ENCODE assay signal across 1 cellular context in genomic region chr21:44815852-44816628, GRCh38.
TF ChIP-seq lines count a peak whose summit lies in the region.

No MANE protein-coding gene starts in this region.

TF ChIP-seq in GM12878, 131 proteins besides CTCF, POLR2A, EP300 and RAD21:
- TF ChIP-seq, protein P1, sequence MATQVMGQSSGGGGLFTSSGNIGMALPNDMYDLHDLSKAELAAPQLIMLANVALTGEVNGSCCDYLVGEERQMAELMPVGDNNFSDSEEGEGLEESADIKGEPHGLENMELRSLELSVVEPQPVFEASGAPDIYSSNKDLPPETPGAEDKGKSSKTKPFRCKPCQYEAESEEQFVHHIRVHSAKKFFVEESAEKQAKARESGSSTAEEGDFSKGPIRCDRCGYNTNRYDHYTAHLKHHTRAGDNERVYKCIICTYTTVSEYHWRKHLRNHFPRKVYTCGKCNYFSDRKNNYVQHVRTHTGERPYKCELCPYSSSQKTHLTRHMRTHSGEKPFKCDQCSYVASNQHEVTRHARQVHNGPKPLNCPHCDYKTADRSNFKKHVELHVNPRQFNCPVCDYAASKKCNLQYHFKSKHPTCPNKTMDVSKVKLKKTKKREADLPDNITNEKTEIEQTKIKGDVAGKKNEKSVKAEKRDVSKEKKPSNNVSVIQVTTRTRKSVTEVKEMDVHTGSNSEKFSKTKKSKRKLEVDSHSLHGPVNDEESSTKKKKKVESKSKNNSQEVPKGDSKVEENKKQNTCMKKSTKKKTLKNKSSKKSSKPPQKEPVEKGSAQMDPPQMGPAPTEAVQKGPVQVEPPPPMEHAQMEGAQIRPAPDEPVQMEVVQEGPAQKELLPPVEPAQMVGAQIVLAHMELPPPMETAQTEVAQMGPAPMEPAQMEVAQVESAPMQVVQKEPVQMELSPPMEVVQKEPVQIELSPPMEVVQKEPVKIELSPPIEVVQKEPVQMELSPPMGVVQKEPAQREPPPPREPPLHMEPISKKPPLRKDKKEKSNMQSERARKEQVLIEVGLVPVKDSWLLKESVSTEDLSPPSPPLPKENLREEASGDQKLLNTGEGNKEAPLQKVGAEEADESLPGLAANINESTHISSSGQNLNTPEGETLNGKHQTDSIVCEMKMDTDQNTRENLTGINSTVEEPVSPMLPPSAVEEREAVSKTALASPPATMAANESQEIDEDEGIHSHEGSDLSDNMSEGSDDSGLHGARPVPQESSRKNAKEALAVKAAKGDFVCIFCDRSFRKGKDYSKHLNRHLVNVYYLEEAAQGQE (IDR thresholded peaks at IDR 0.05; ENCODE audit: low read depth, low read length) = no peak
- TF ChIP-seq SMC3 (IDR thresholded peaks at IDR 0.05; ENCODE audit: borderline replicate concordance, low read length) = no peak
- no peak for TF ChIP-seq CBX3 (IDR thresholded peaks at IDR 0.05; ENCODE audit: borderline replicate concordance, low read depth)
- no peak for TF ChIP-seq MYB (IDR thresholded peaks at IDR 0.05; ENCODE audit: borderline replicate concordance, low read depth, low read length)
- TF ChIP-seq STAT3 (IDR thresholded peaks at IDR 0.05; ENCODE audit: low read depth, low read length) = no peak
- no peak for TF ChIP-seq SRF (IDR thresholded peaks at IDR 0.05; ENCODE audit: low read depth in 2 of 2, low read length in 2 of 2)
- no peak for TF ChIP-seq MTA2 (IDR thresholded peaks at IDR 0.05; ENCODE audit: low read depth)
- TF ChIP-seq NFXL1 (IDR thresholded peaks at IDR 0.05; ENCODE audit: borderline replicate concordance) = no peak
- TF ChIP-seq, protein P2, sequence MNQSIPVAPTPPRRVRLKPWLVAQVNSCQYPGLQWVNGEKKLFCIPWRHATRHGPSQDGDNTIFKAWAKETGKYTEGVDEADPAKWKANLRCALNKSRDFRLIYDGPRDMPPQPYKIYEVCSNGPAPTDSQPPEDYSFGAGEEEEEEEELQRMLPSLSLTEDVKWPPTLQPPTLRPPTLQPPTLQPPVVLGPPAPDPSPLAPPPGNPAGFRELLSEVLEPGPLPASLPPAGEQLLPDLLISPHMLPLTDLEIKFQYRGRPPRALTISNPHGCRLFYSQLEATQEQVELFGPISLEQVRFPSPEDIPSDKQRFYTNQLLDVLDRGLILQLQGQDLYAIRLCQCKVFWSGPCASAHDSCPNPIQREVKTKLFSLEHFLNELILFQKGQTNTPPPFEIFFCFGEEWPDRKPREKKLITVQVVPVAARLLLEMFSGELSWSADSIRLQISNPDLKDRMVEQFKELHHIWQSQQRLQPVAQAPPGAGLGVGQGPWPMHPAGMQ (IDR thresholded peaks at IDR 0.05; ENCODE audit: borderline replicate concordance) = no peak
- no peak for TF ChIP-seq ZSCAN29 (IDR thresholded peaks at IDR 0.05)
- TF ChIP-seq, protein P3, sequence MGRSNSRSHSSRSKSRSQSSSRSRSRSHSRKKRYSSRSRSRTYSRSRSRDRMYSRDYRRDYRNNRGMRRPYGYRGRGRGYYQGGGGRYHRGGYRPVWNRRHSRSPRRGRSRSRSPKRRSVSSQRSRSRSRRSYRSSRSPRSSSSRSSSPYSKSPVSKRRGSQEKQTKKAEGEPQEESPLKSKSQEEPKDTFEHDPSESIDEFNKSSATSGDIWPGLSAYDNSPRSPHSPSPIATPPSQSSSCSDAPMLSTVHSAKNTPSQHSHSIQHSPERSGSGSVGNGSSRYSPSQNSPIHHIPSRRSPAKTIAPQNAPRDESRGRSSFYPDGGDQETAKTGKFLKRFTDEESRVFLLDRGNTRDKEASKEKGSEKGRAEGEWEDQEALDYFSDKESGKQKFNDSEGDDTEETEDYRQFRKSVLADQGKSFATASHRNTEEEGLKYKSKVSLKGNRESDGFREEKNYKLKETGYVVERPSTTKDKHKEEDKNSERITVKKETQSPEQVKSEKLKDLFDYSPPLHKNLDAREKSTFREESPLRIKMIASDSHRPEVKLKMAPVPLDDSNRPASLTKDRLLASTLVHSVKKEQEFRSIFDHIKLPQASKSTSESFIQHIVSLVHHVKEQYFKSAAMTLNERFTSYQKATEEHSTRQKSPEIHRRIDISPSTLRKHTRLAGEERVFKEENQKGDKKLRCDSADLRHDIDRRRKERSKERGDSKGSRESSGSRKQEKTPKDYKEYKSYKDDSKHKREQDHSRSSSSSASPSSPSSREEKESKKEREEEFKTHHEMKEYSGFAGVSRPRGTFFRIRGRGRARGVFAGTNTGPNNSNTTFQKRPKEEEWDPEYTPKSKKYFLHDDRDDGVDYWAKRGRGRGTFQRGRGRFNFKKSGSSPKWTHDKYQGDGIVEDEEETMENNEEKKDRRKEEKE (IDR thresholded peaks at IDR 0.05) = no peak
- no peak for TF ChIP-seq ZNF24 (IDR thresholded peaks at IDR 0.05)
- no peak for TF ChIP-seq SMARCA5 (IDR thresholded peaks at IDR 0.05)
- TF ChIP-seq EGR1 (IDR thresholded peaks at IDR 0.05; ENCODE audit: borderline replicate concordance in 1 of 2, low read depth in 2 of 2, low read length in 2 of 2) = no peak
- no peak for TF ChIP-seq RB1 (IDR thresholded peaks at IDR 0.05; ENCODE audit: borderline replicate concordance)
- no peak for TF ChIP-seq WRNIP1 (IDR thresholded peaks at IDR 0.05; ENCODE audit: borderline replicate concordance, low read depth, low read length)
- no peak for TF ChIP-seq ZBED1 (IDR thresholded peaks at IDR 0.05; ENCODE audit: borderline replicate concordance)
- TF ChIP-seq NRF1 (conservative IDR thresholded peaks at IDR 0.05; ENCODE audit: low read depth, low read length) = no peak
